In the genomic region with DNA sequence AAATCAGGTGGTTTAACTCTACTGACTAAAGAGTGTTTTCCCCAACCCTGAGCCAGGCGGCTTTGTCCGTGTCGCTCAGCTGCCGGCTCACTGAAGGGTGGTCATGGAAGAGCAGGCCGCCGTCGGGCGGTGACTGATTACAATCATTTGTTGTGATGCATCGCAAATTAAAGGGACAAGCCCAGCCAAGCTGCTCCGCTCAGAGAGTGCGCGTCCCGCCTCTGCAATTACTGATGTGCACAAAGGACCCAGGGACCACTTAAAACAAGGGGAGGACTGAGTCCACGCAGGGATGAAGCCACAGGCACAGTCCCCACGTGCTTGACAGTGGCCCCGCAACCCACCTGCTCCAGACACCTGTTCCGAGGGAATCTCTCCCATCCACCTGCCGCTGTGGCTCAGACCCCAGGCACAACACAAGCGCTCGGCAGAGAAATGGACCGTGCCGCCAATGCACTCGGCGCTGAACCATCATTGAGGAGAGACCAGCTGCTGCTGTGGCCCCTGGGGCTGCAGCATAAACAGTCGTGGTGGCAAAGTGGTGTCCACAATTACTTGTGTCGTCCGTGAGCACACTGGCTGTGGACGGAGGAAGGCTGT, we compare ENCODE assay signal across 27 cellular contexts.
"Had no signal": no experiment of that assay in that cellular context is flagged by ENCODE, and none has a peak within 500 bp of the region (broad histone marks: within the 10 kb centered on the region; RNA-seq: fewer than 3 reads in every experiment).

No MANE protein-coding gene starts in this region.

- H3K36me3 ChIP-seq: adrenal gland, cardiac muscle cell, gastroesophageal sphincter, vagina had no signal

- H3K4me3 Mint-ChIP-seq: activated naive CD4-positive, alpha-beta T cell treated with anti-CD3 and anti-CD28 coated beads for 36 hours; activated naive CD8-positive, alpha-beta T cell treated with anti-CD3 and anti-CD28 coated beads for 36 hours; activated T-helper 1 cell treated with anti-CD3 and anti-CD28 coated beads, Interleukin-12 subunit alpha, Interleukin-12 subunit beta, Interleukin-2, Interleukin-4 antibody, amounts not matched to agents 30 ng/mL and 10 ng/mL and 1 ng/mL, durations not matched to agents 14 hours and 24 hours and 36 hours; immature natural killer cell; neural crest cell; stimulated activated effector memory CD8-positive, alpha-beta T cell treated with anti-CD3 and anti-CD28 coated beads, Interleukin-12 subunit alpha, Interleukin-12 subunit beta, amount 100 ng/mL, for 72 hours; stimulated activated naive CD8-positive, alpha-beta T cell treated with anti-CD3 and anti-CD28 coated beads, Interleukin-15, amount 100 ng/mL, for 72 hours; type B pancreatic cell had no signal

- H3K27ac ChIP-seq: adrenal gland, body of pancreas, cardiac muscle cell, gastroesophageal sphincter, parathyroid adenoma, vagina, VCaP had no signal

- H3K36me3 Mint-ChIP-seq: activated naive CD8-positive, alpha-beta T cell treated with anti-CD3 and anti-CD28 coated beads for 36 hours; immature natural killer cell; stimulated activated effector memory CD8-positive, alpha-beta T cell treated with anti-CD3 and anti-CD28 coated beads, Interleukin-12 subunit alpha, Interleukin-12 subunit beta, amount 100 ng/mL, for 72 hours; type B pancreatic cell had no signal

- H3K4me1 Mint-ChIP-seq: activated naive CD8-positive, alpha-beta T cell treated with anti-CD3 and anti-CD28 coated beads for 36 hours; immature natural killer cell; stimulated activated effector memory CD8-positive, alpha-beta T cell treated with anti-CD3 and anti-CD28 coated beads, Interleukin-12 subunit alpha, Interleukin-12 subunit beta, amount 100 ng/mL, for 72 hours; stimulated activated naive CD8-positive, alpha-beta T cell treated with anti-CD3 and anti-CD28 coated beads, Interleukin-15, amount 100 ng/mL, for 72 hours had no signal

- H3K4me3 ChIP-seq: adrenal gland, body of pancreas, cardiac muscle cell, gastroesophageal sphincter, vagina had no signal

- H3K27me3 ChIP-seq: adrenal gland, body of pancreas, cardiac muscle cell, vagina had no signal

- ATAC-seq: body of pancreas; gastroesophageal sphincter; left lobe of liver; right cardiac atrium; stimulated activated effector memory CD8-positive, alpha-beta T cell treated with anti-CD3 and anti-CD28 coated beads, Interleukin-12 subunit alpha, Interleukin-12 subunit beta, amount 100 ng/mL, for 72 hours; stimulated activated naive CD8-positive, alpha-beta T cell treated with anti-CD3 and anti-CD28 coated beads, Interleukin-15, amount 100 ng/mL, for 72 hours had no signal

- FAIRE-seq: endothelial cell of umbilical vein, TTC549 had no signal

- H3K9ac ChIP-seq: parathyroid adenoma had no signal

- H2AFZ ChIP-seq: parathyroid adenoma had no signal

- H3K9me3 Mint-ChIP-seq: activated naive CD4-positive, alpha-beta T cell treated with anti-CD3 and anti-CD28 coated beads for 36 hours; activated naive CD8-positive, alpha-beta T cell treated with anti-CD3 and anti-CD28 coated beads for 36 hours; activated T-helper 1 cell treated with anti-CD3 and anti-CD28 coated beads, Interleukin-12 subunit alpha, Interleukin-12 subunit beta, Interleukin-2, Interleukin-4 antibody, amounts not matched to agents 30 ng/mL and 10 ng/mL and 1 ng/mL, durations not matched to agents 14 hours and 24 hours and 36 hours; immature natural killer cell; neural crest cell; stimulated activated effector memory CD8-positive, alpha-beta T cell treated with anti-CD3 and anti-CD28 coated beads, Interleukin-12 subunit alpha, Interleukin-12 subunit beta, amount 100 ng/mL, for 72 hours; stimulated activated naive CD8-positive, alpha-beta T cell treated with anti-CD3 and anti-CD28 coated beads, Interleukin-15, amount 100 ng/mL, for 72 hours; type B pancreatic cell had no signal

- DNase-seq: activated CD4-positive, alpha-beta T cell treated with anti-CD3 and anti-CD28 coated beads for 4 hours; activated CD4-positive, alpha-beta T cell treated with anti-CD3 and anti-CD28 coated beads, Interleukin-2, amount 50 U/mL, for 48 hours; activated CD8-positive, alpha-beta memory T cell treated with anti-CD3 and anti-CD28 coated beads for 24 hours; activated naive CD4-positive, alpha-beta T cell treated with anti-CD3 and anti-CD28 coated beads for 36 hours; activated naive CD8-positive, alpha-beta T cell treated with anti-CD3 and anti-CD28 coated beads for 36 hours; adrenal gland; body of pancreas; hypothalamus; immature natural killer cell; occipital lobe; stimulated activated CD4-positive, alpha-beta T cell treated with anti-CD3 and anti-CD28 coated beads, Interleukin-12 subunit alpha, Interleukin-12 subunit beta, amount 100 ng/mL, for 4 hours; stimulated activated CD4-positive, alpha-beta T cell treated with anti-CD3 and anti-CD28 coated beads, Interleukin-4, amount 100 ng/mL, for 24 hours; stimulated activated naive CD8-positive, alpha-beta T cell treated with anti-CD3 and anti-CD28 coated beads, Interleukin-15, amount 100 ng/mL, for 72 hours; substantia nigra had no signal

- H3K27me3 Mint-ChIP-seq: stimulated activated naive CD8-positive, alpha-beta T cell treated with anti-CD3 and anti-CD28 coated beads, Interleukin-15, amount 100 ng/mL, for 72 hours had no signal

- H3K27ac Mint-ChIP-seq: activated naive CD4-positive, alpha-beta T cell treated with anti-CD3 and anti-CD28 coated beads for 36 hours; activated naive CD8-positive, alpha-beta T cell treated with anti-CD3 and anti-CD28 coated beads for 36 hours; activated T-helper 1 cell treated with anti-CD3 and anti-CD28 coated beads, Interleukin-12 subunit alpha, Interleukin-12 subunit beta, Interleukin-2, Interleukin-4 antibody, amounts not matched to agents 30 ng/mL and 10 ng/mL and 1 ng/mL, durations not matched to agents 14 hours and 24 hours and 36 hours; immature natural killer cell; stimulated activated effector memory CD8-positive, alpha-beta T cell treated with anti-CD3 and anti-CD28 coated beads, Interleukin-12 subunit alpha, Interleukin-12 subunit beta, amount 100 ng/mL, for 72 hours; stimulated activated naive CD8-positive, alpha-beta T cell treated with anti-CD3 and anti-CD28 coated beads, Interleukin-15, amount 100 ng/mL, for 72 hours; type B pancreatic cell had no signal

- H3K9me3 ChIP-seq: adrenal gland, vagina had no signal

- H3K4me1 ChIP-seq: adrenal gland, body of pancreas, gastroesophageal sphincter, parathyroid adenoma, vagina had no signal
